13 cellular contexts compared by ENCODE assay signal in genomic region chr20:12928755-12929401, GRCh38.
DNase-seq lines count a peak whose midpoint lies in the region; ATAC-seq and TF ChIP-seq lines count a peak whose summit lies in the region.
"Had no signal": no experiment of that assay in that cellular context is flagged by ENCODE, and none has a peak within 500 bp of the region (broad histone marks: within the 10 kb centered on the region; RNA-seq: fewer than 3 reads in every experiment).

No MANE protein-coding gene starts in this region.

- BruUV-seq in PC-3 (replicated peaks; lab: Mats Ljungman, UMichigan), result no TSS peak
- no TSS peak for BruUV-seq in Caco-2 (replicated peaks; lab: Mats Ljungman, UMichigan)

- peak overlapping the region; percentile 72 for H3K4me2 ChIP-seq in PC-3 (ENCODE audit: low read length)
- H3K4me2 ChIP-seq in osteoblast (ENCODE audit: insufficient read depth, low read length), result peak overlapping the region; percentile 71

- H3K4me1 Mint-ChIP-seq in Caco-2 (ENCODE audit: low read depth, unreplicated experiment), result peaks cover 23% of the 10 kb centered on the region

- H3F3A ChIP-seq in PC-3 (ENCODE audit: low read length, unreplicated experiment), result peaks cover 16% of the 10 kb centered on the region

- no peaks in the 10 kb centered on the region for H3K27me3 Mint-ChIP-seq in Caco-2 (ENCODE audit: insufficient read depth, unreplicated experiment)

- H2AFZ ChIP-seq in PC-3 (ENCODE audit: low read length), result 0 out of 2 replicates have a peak overlapping the region, but pooled peaks have one; percentile 5
- peak overlapping the region; percentile 38 for H2AFZ ChIP-seq in osteoblast (ENCODE audit: low read length)

- DNase-seq in GM04503 (ENCODE audit: low read depth), result peak; percentile 31
- DNase-seq in PC-3, result peak; percentile 96
- DNase-seq in fibroblast of gingiva (ENCODE audit: low read depth), result peak; percentile 25
- peak; percentile 88 for DNase-seq in osteoblast (ENCODE audit: insufficient read length, low spot score, missing footprints)
- DNase-seq in Caco-2, result no peak
- no peak for DNase-seq in iPS-NIHi7 (ENCODE audit: extremely low spot score)
- DNase-seq: effector CD4-positive, alpha-beta T cell; Karpas-422; NCI-H82; T-helper 9 cell had no signal

- CTCF ChIA-PET in PC-3 (lab: Charles Lee) (interaction anchor here (0.5 to 3.1 kb wide), 7 partner anchors 35 to 859 kb away, joined by 3 to 25 read pairs (median 3); no protein-coding TSS in a partner anchor), Caco-2 (lab: Charles Lee) (no interaction called here)

- H3K9me3 ChIP-seq in PC-3 (ENCODE audit: low read length) (no peaks in the 10 kb centered on the region), osteoblast (ENCODE audit: low read depth, low read length) (no peaks in the 10 kb centered on the region), Caco-2 (no peaks in the 10 kb centered on the region)
- H3K9me3 ChIP-seq: suprapubic skin had no signal

- H3K4me3 Mint-ChIP-seq in Caco-2 (ENCODE audit: unreplicated experiment), result no peak overlapping the region

- H4K20me1 ChIP-seq in PC-3 (ENCODE audit: low read length) (no peaks in the 10 kb centered on the region), osteoblast (ENCODE audit: insufficient read depth, low read length) (no peaks in the 10 kb centered on the region)

- H3K36me3 ChIP-seq in PC-3 (ENCODE audit: low read depth, low read length) (no peaks in the 10 kb centered on the region), osteoblast (ENCODE audit: insufficient read depth, low read length) (no peaks in the 10 kb centered on the region), Caco-2 (ENCODE audit: control insufficient read depth, insufficient read depth, low read length) (no peaks in the 10 kb centered on the region)
- H3K36me3 ChIP-seq: suprapubic skin had no signal

- H3K27me3 ChIP-seq in PC-3 (ENCODE audit: low read length) (no peaks in the 10 kb centered on the region), osteoblast (ENCODE audit: insufficient read depth, low read length) (no peaks in the 10 kb centered on the region), Caco-2 (replicated peaks; ENCODE audit: control insufficient read depth, insufficient read depth, low read length) (no peaks in the 10 kb centered on the region)
- H3K27me3 ChIP-seq: suprapubic skin had no signal

- peak overlapping the region; percentile 51 for H3K9ac ChIP-seq in PC-3 (ENCODE audit: low read length)

- intact Hi-C loops in PC-3 (cut with micrococcal nuclease) (loop anchor here (1.0 to 5.0 kb wide), 3 partner anchors 7 to 623 kb away; partner anchors contain the start of gene SPTLC3), Caco-2 (cut with micrococcal nuclease; ENCODE audit: unreplicated experiment) (loop anchor here (5.0 kb wide), 1 partner anchor 843 kb away; no protein-coding TSS in a partner anchor)

- H3K27ac ChIP-seq in PC-3 (ENCODE audit: low read length), result peak overlapping the region; percentile 90
- H3K27ac ChIP-seq in osteoblast (ENCODE audit: low read depth, low read length), result peak overlapping the region; percentile 87
- H3K27ac ChIP-seq: suprapubic skin had no signal

- H3K9me3 Mint-ChIP-seq in Caco-2 (ENCODE audit: unreplicated experiment), result no peaks in the 10 kb centered on the region

- H3K79me2 ChIP-seq in PC-3 (ENCODE audit: low read length) (no peaks in the 10 kb centered on the region), osteoblast (ENCODE audit: insufficient read depth, low read length) (no peaks in the 10 kb centered on the region)

- H3K27ac Mint-ChIP-seq in Caco-2 (ENCODE audit: unreplicated experiment), result no peak overlapping the region

- TF ChIP-seq CTCF in PC-3 (conservative IDR thresholded peaks at IDR 0.05; ENCODE audit: low read depth, low read length) (peak; percentile 47; the same call in 1 of the 2 replicates), osteoblast (IDR thresholded peaks at IDR 0.05; ENCODE audit: extremely low read depth, low read depth, low read length) (no peak), Caco-2 (IDR thresholded peaks at IDR 0.05; ENCODE audit: insufficient read depth in 1 of 2, low read depth in 1 of 2, low read length in 1 of 2, severe bottlenecking in 1 of 2, unreplicated experiment in 1 of 2) (no peak)

- H3K9me2 ChIP-seq in PC-3 (replicated peaks; ENCODE audit: low read length), result no peaks in the 10 kb centered on the region

- ATAC-seq in PC-3 (peak; percentile 76), HG03342 (IDR thresholded peaks at IDR 0.05; ENCODE audit: unreplicated experiment) (no peak), GM18858 (IDR thresholded peaks at IDR 0.05; ENCODE audit: unreplicated experiment) (no peak)

- peak overlapping the region; percentile 34; the same call in 1 of the 2 replicates for H3K4me3 ChIP-seq in PC-3 (ENCODE audit: low read length)
- H3K4me3 ChIP-seq in osteoblast (ENCODE audit: insufficient read depth, low read length), result peak overlapping the region; percentile 23
- H3K4me3 ChIP-seq in Caco-2 (ENCODE audit: low read depth, low read length), result no peak overlapping the region
- H3K4me3 ChIP-seq: suprapubic skin had no signal

- H3K4me1 ChIP-seq in PC-3 (ENCODE audit: insufficient read depth, low read length) (peaks cover 54% of the 10 kb centered on the region), osteoblast (ENCODE audit: insufficient read depth, low read length) (peaks cover 36% of the 10 kb centered on the region), Caco-2 (peaks cover 27% of the 10 kb centered on the region)

- no peaks in the 10 kb centered on the region for H3K36me3 Mint-ChIP-seq in Caco-2 (ENCODE audit: insufficient read depth, unreplicated experiment)

- POLR2A ChIA-PET in PC-3 (lab: Charles Lee; ENCODE audit: unreplicated experiment), result interaction anchor here (0.6 kb wide), 2 partner anchors 35 to 37 kb away, joined by 3 to 4 read pairs; no protein-coding TSS in a partner anchor
- POLR2A ChIA-PET in Caco-2 (lab: Charles Lee), result no interaction called here

Comparison
In these comparisons a context has a peak if more than half of its experiments do, and no peak if none do; other contexts are left out.
1. DNase-seq: peak in GM04503 (single experiment), PC-3 (single experiment), fibroblast of gingiva (single experiment) and osteoblast (single experiment); none in Caco-2 (0 of 2) and iPS-NIHi7 (single experiment).